ENCODE assay signal across 8 cellular contexts in the genomic region with DNA sequence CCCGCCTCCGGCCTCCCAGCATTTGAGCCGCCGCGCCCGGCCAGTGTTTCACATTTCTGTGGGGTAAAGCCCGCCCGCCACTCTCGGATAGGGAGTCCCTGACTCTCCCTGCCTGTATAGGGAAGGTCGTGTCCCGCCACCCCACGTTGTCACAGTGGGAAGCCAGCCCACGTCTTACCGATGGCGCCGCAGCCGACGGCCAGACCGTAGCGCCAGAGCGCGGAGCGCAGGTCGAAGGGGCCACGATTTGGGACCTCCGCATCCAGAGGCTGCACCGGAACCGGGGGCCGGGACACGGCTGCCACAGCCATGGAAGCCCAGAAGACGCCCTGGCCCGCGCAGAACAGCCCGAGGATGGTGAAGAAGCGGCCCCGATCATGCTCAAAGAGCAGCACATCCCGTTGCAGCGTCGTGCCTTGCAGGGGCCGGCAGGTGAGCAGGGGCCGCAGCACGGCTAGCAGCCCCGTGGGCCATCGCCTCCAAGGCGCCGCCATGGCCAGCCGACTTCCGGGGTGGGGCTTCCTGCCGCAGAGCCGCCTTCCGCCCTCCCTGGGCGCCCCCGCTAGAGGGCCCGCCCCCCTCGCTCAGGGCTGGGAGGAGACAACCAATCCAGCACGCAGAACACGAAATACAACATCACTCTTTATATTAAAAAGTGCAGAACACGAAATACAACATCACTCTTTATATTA. TPM values are rescaled to one million over a fixed set of nuclear protein-coding genes. Genes with fewer than 3 reads are reported as not detected.
A peak's percentile ranks its signal among the peaks of the same experiment; 100 is the strongest.
DNase-seq lines count a peak whose midpoint lies in the region; ATAC-seq, FAIRE-seq and TF ChIP-seq lines count a peak whose summit lies in the region.

A gene with protein sequence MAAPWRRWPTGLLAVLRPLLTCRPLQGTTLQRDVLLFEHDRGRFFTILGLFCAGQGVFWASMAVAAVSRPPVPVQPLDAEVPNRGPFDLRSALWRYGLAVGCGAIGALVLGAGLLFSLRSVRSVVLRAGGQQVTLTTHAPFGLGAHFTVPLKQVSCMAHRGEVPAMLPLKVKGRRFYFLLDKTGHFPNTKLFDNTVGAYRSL (minus strand): TSS at position 506 of the 692 bp plus-strand sequence. CDS start 12 bp downstream, at position 494.

- no peaks in the 10 kb centered on the region for H3K27me3 Mint-ChIP-seq in CD8-positive, alpha-beta memory T cell

- intact Hi-C loops in OCI-LY7 (cut with micrococcal nuclease; ENCODE audit: unreplicated experiment) = no loop called here

- H3K9me3 Mint-ChIP-seq in CD8-positive, alpha-beta memory T cell = no peaks in the 10 kb centered on the region

- H3K9ac ChIP-seq in mucosa of rectum (ENCODE audit: low read depth in 1 of 2, low read length in 2 of 2) = peak within 1 kb of the TSS; percentile 79 to 91

- peak within 1 kb of the TSS; percentile 72 to 100 (median 96) for H3K27ac Mint-ChIP-seq in CD8-positive, alpha-beta memory T cell

- peak within 1 kb of the TSS; percentile 53; the same call in 1 of the 2 replicates for H2AFZ ChIP-seq in OCI-LY7 (ENCODE audit: low read length)

- peaks cover 0 to 79% (median 14%) of the 10 kb centered on the region in 3 donors for H3K36me3 Mint-ChIP-seq in CD8-positive, alpha-beta memory T cell

- peaks cover 37 to 57% (median 56%) of the 10 kb centered on the region in 3 donors for H3K4me1 Mint-ChIP-seq in CD8-positive, alpha-beta memory T cell

- H3K36me3 ChIP-seq in CD8-positive, alpha-beta memory T cell (ENCODE audit: insufficient read depth, low read length) = peaks cover 47% of the 10 kb centered on the region
- H3K36me3 ChIP-seq in OCI-LY7 (ENCODE audit: insufficient read depth, low read length) (peaks cover 75% of the 10 kb centered on the region), mucosa of rectum (ENCODE audit: control insufficient read depth in 2 of 2, insufficient read depth in 2 of 2, low read length in 2 of 2) (peaks cover 34 to 40% of the 10 kb centered on the region in 2 donors)

- BruUV-seq in OCI-LY7 (replicated peaks; lab: Mats Ljungman, UMichigan) = no TSS peak

- POLR2A ChIA-PET in CD8-positive, alpha-beta memory T cell (lab: Charles Lee) = interaction anchor here (0.5 to 3.7 kb wide), 4 partner anchors 40 to 71 kb away, joined by 4 to 17 read pairs (median 6); a partner anchor contains a TSS
- POLR2A ChIA-PET in OCI-LY7 (lab: Charles Lee) = interaction anchor here (0.6 to 0.9 kb wide), 6 partner anchors 8 to 223 kb away, joined by 3 to 5 read pairs (median 4); no protein-coding TSS in a partner anchor

- peaks cover 30% of the 10 kb centered on the region; the same call in 1 of the 2 replicates for H3K79me2 ChIP-seq in OCI-LY7 (ENCODE audit: insufficient read depth, low read depth, low read length)

- peak within 1 kb of the TSS; percentile 84 for H3K27ac ChIP-seq in CD8-positive, alpha-beta memory T cell (ENCODE audit: low read depth, low read length)
- H3K27ac ChIP-seq in OCI-LY7 (ENCODE audit: low read depth, low read length, poor library complexity, severe bottlenecking) (peak within 1 kb of the TSS; percentile 50), epithelial cell of prostate (peak within 1 kb of the TSS; percentile 75), mucosa of rectum (ENCODE audit: low read depth in 2 of 2, low read length in 2 of 2) (peak within 1 kb of the TSS; percentile 79 to 85)

- peaks cover 30% of the 10 kb centered on the region for H3K4me1 ChIP-seq in CD8-positive, alpha-beta memory T cell (ENCODE audit: insufficient read depth, low read length)
- H3K4me1 ChIP-seq in OCI-LY7 (ENCODE audit: insufficient read depth, low read length, poor library complexity, severe bottlenecking) = peaks cover 34% of the 10 kb centered on the region
- peaks cover 24 to 35% of the 10 kb centered on the region in 2 donors for H3K4me1 ChIP-seq in mucosa of rectum (ENCODE audit: control insufficient read depth in 2 of 2, insufficient read depth in 2 of 2, low read length in 2 of 2)

- FAIRE-seq in HTR-8/SVneo (lab: Jason Lieb, UNC) = no peak

- H3K4me3 Mint-ChIP-seq in CD8-positive, alpha-beta memory T cell = peak within 1 kb of the TSS; percentile 85 to 97 (median 90)

- peak within 1 kb of the TSS; percentile 79 for H3K4me3 ChIP-seq in CD8-positive, alpha-beta memory T cell (ENCODE audit: low read length)
- H3K4me3 ChIP-seq in OCI-LY7 (ENCODE audit: low read depth, low read length, poor library complexity, severe bottlenecking) (peak within 1 kb of the TSS; percentile 78), mucosa of rectum (ENCODE audit: low read length in 2 of 2) (peak within 1 kb of the TSS; percentile 85 to 89)

- H3K9me2 ChIP-seq in OCI-LY7 (ENCODE audit: insufficient read depth, low read length) = no peaks in the 10 kb centered on the region

- H3K4me2 ChIP-seq in OCI-LY7 (ENCODE audit: low read length) = peak within 1 kb of the TSS; percentile 91

- no peaks in the 10 kb centered on the region for H3K9me3 ChIP-seq in CD8-positive, alpha-beta memory T cell (ENCODE audit: low read length)
- H3K9me3 ChIP-seq in OCI-LY7 (ENCODE audit: low read length) (no peaks in the 10 kb centered on the region), mucosa of rectum (ENCODE audit: control insufficient read depth in 2 of 2, low read length in 2 of 2) (no peaks in the 10 kb centered on the region)

- TF ChIP-seq CTCF in OCI-LY7 (conservative IDR thresholded peaks at IDR 0.05; ENCODE audit: low read length) = peak; percentile 35; the same call in 1 of the 2 replicates

- DNase-seq in CD8-positive, alpha-beta memory T cell = peak; percentile 83 to 90 (median 88)
- DNase-seq in HTR-8/SVneo (ENCODE audit: insufficient read length, low spot score) (peak; percentile 75), OCI-LY7 (ENCODE audit: low spot score) (peak; percentile 87), activated T-cell treated with anti-CD3 and anti-CD28 coated beads for 24 hours (ENCODE audit: low read depth) (peak; percentile 86), epithelial cell of prostate (ENCODE audit: low read depth, low spot score) (no peak)
- peak; percentile 94 for DNase-seq in stimulated activated CD8-positive, alpha-beta memory T cell treated with anti-CD3 and anti-CD28 coated beads, Interleukin-4, amount 100 ng/mL, for 48 hours

- no peaks in the 10 kb centered on the region for H4K20me1 ChIP-seq in OCI-LY7 (ENCODE audit: insufficient read depth, low read length)

- CTCF ChIA-PET in CD8-positive, alpha-beta memory T cell (lab: Charles Lee) = interaction anchor here (1.0 to 1.1 kb wide), 2 partner anchors 70 to 72 kb away, joined by 3 read pairs; no protein-coding TSS in a partner anchor
- CTCF ChIA-PET in OCI-LY7 (lab: Charles Lee; ENCODE audit: unreplicated experiment) = interaction anchor here (1.0 kb wide), 1 partner anchor 38 kb away, joined by 3 read pairs; no protein-coding TSS in a partner anchor

- no peaks in the 10 kb centered on the region for H3K27me3 ChIP-seq in CD8-positive, alpha-beta memory T cell (ENCODE audit: insufficient read depth, low read length, poor library complexity, severe bottlenecking)
- H3K27me3 ChIP-seq in mucosa of rectum (ENCODE audit: control insufficient read depth in 2 of 2, insufficient read depth in 2 of 2, low read length in 2 of 2) = no peaks in the 10 kb centered on the region

- peak; percentile 72 for ATAC-seq in GM19455 (IDR thresholded peaks at IDR 0.05; ENCODE audit: unreplicated experiment)

RNA-seq across cellular contexts. Expression of the gene that starts here (rescaled TPM):
- 10 to 100 TPM; 13.0 to 14.6 TPM for total RNA-seq in CD8-positive, alpha-beta memory T cell
- polyA plus RNA-seq in CD8-positive, alpha-beta memory T cell = 56.0 TPM
- 32.6 and 42.9 TPM in 2 replicates for total RNA-seq in OCI-LY7 (2014; rRNA removed; shearing (Covaris generic))
- 15.8 and 24.4 TPM in 2 replicates for total RNA-seq in OCI-LY7 (2022)
